2 cellular contexts compared by ENCODE assay signal in the genomic region with DNA sequence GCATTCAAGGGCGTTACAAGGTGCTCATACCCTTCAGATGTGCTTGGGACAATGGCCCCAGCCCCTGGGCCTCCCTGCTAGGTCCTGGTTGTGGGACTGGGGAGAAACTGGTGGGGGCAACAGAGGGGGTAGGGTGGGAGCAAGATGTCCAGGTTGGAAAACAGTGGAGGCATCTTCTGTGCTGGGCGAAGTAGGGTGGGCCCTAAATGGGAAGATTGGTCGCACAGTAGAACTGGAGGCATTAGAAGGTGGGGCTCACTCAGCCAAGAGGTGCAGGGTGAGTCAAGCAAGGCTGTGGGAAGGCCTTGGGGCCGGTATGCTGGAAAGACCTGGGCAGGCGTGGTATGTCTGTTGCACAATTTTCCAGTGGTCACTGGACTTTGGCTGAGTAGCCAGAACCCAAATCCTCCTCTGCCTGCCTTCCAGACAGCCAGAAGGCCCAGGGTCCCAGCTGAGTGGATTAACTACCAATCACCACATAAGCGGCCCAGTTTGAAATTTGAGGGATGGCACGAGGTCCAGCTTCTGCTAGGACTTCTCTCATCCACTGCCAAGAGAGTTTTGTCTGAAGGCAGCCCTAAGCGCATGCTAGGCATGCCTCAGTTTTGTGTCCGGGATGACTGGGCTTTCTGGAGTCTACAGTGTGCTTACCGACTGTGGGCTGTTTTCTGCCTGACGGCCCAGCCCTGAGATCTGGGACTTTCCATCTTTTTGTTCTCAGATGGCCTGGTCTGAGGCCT.
A peak's percentile ranks its signal among the peaks of the same experiment; 100 is the strongest.
TF ChIP-seq lines count a peak whose summit lies in the region.

No MANE protein-coding gene starts in this region.

TF ChIP-seq in K562, 482 proteins besides CTCF, POLR2A, EP300 and RAD21 (continued from another document and continues in another):
- TF ChIP-seq, protein P1, sequence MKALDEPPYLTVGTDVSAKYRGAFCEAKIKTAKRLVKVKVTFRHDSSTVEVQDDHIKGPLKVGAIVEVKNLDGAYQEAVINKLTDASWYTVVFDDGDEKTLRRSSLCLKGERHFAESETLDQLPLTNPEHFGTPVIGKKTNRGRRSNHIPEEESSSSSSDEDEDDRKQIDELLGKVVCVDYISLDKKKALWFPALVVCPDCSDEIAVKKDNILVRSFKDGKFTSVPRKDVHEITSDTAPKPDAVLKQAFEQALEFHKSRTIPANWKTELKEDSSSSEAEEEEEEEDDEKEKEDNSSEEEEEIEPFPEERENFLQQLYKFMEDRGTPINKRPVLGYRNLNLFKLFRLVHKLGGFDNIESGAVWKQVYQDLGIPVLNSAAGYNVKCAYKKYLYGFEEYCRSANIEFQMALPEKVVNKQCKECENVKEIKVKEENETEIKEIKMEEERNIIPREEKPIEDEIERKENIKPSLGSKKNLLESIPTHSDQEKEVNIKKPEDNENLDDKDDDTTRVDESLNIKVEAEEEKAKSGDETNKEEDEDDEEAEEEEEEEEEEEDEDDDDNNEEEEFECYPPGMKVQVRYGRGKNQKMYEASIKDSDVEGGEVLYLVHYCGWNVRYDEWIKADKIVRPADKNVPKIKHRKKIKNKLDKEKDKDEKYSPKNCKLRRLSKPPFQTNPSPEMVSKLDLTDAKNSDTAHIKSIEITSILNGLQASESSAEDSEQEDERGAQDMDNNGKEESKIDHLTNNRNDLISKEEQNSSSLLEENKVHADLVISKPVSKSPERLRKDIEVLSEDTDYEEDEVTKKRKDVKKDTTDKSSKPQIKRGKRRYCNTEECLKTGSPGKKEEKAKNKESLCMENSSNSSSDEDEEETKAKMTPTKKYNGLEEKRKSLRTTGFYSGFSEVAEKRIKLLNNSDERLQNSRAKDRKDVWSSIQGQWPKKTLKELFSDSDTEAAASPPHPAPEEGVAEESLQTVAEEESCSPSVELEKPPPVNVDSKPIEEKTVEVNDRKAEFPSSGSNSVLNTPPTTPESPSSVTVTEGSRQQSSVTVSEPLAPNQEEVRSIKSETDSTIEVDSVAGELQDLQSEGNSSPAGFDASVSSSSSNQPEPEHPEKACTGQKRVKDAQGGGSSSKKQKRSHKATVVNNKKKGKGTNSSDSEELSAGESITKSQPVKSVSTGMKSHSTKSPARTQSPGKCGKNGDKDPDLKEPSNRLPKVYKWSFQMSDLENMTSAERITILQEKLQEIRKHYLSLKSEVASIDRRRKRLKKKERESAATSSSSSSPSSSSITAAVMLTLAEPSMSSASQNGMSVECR (CRISPR knock-in tag; IDR thresholded peaks at IDR 0.05) = no peak
- TF ChIP-seq POLR2AphosphoS2 (IDR thresholded peaks at IDR 0.05; ENCODE audit: low read length) = no peak
- no peak for TF ChIP-seq ZNF764 (CRISPR knock-in tag; IDR thresholded peaks at IDR 0.05; ENCODE audit: low read depth)
- no peak for TF ChIP-seq SLC30A9 (CRISPR knock-in tag; IDR thresholded peaks at IDR 0.05)

TF ChIP-seq in HepG2, 621 proteins besides CTCF, POLR2A, EP300 and RAD21 (continued from another document and continues in another):
- TF ChIP-seq MYC (CRISPR knock-in tag; IDR thresholded peaks at IDR 0.05; ENCODE audit: borderline replicate concordance) = peak; percentile 20; the same call in 1 of the 2 replicates
- no peak for TF ChIP-seq ZNF460 (CRISPR knock-in tag; IDR thresholded peaks at IDR 0.05; ENCODE audit: borderline replicate concordance)
- no peak for TF ChIP-seq ZNF232 (CRISPR knock-in tag; IDR thresholded peaks at IDR 0.05; ENCODE audit: borderline replicate concordance)
- peak; percentile 97 for TF ChIP-seq CEBPB (IDR thresholded peaks at IDR 0.05; ENCODE audit: borderline replicate concordance, low read depth, low read length)
- TF ChIP-seq ZNF713 (CRISPR knock-in tag; IDR thresholded peaks at IDR 0.05) = no peak
- no peak for TF ChIP-seq ZNF17 (CRISPR knock-in tag; IDR thresholded peaks at IDR 0.05)
- no peak for TF ChIP-seq SOX13 (IDR thresholded peaks at IDR 0.05)
- peak in 1 of 2 experiments; percentile 54; a peak in 2 of 4 replicates for TF ChIP-seq SOX13 (CRISPR knock-in tag; conservative IDR thresholded peaks at IDR 0.05 in 1 of 2, IDR thresholded peaks at IDR 0.05 in 1 of 2)
- TF ChIP-seq ZNF772 (CRISPR knock-in tag; IDR thresholded peaks at IDR 0.05) = no peak
- no peak for TF ChIP-seq ZNF207 (IDR thresholded peaks at IDR 0.05; ENCODE audit: borderline replicate concordance)
- no peak for TF ChIP-seq PPARG (CRISPR knock-in tag; conservative IDR thresholded peaks at IDR 0.05)
- TF ChIP-seq ZFP1 (CRISPR knock-in tag; IDR thresholded peaks at IDR 0.05) = no peak
- TF ChIP-seq ZFY (CRISPR knock-in tag; IDR thresholded peaks at IDR 0.05) = peak; percentile 18; the same call in 1 of the 2 replicates
- no peak for TF ChIP-seq RORA (CRISPR knock-in tag; IDR thresholded peaks at IDR 0.05)
- TF ChIP-seq TBL1XR1 (IDR thresholded peaks at IDR 0.05; ENCODE audit: borderline replicate concordance, low read length, partially characterized antibody) = no peak
- no peak for TF ChIP-seq MBNL3 (CRISPR knock-in tag; conservative IDR thresholded peaks at IDR 0.05)
- TF ChIP-seq, protein P2, sequence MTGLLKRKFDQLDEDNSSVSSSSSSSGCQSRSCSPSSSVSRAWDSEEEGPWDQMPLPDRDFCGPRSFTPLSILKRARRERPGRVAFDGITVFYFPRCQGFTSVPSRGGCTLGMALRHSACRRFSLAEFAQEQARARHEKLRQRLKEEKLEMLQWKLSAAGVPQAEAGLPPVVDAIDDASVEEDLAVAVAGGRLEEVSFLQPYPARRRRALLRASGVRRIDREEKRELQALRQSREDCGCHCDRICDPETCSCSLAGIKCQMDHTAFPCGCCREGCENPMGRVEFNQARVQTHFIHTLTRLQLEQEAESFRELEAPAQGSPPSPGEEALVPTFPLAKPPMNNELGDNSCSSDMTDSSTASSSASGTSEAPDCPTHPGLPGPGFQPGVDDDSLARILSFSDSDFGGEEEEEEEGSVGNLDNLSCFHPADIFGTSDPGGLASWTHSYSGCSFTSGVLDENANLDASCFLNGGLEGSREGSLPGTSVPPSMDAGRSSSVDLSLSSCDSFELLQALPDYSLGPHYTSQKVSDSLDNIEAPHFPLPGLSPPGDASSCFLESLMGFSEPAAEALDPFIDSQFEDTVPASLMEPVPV (CRISPR knock-in tag; IDR thresholded peaks at IDR 0.05) = no peak
- TF ChIP-seq SUZ12 (IDR thresholded peaks at IDR 0.05; ENCODE audit: low read depth, low read length) = no peak
- TF ChIP-seq ZNF546 (CRISPR knock-in tag; conservative IDR thresholded peaks at IDR 0.05) = no peak
- TF ChIP-seq IKZF4 (CRISPR knock-in tag; IDR thresholded peaks at IDR 0.05; ENCODE audit: borderline replicate concordance, low read depth, not compliant biosample characterization) = no peak
- no peak for TF ChIP-seq ZNF256 (CRISPR knock-in tag; conservative IDR thresholded peaks at IDR 0.05)
- TF ChIP-seq FOXA3 (CRISPR knock-in tag; IDR thresholded peaks at IDR 0.05) = no peak
- TF ChIP-seq, protein P3, sequence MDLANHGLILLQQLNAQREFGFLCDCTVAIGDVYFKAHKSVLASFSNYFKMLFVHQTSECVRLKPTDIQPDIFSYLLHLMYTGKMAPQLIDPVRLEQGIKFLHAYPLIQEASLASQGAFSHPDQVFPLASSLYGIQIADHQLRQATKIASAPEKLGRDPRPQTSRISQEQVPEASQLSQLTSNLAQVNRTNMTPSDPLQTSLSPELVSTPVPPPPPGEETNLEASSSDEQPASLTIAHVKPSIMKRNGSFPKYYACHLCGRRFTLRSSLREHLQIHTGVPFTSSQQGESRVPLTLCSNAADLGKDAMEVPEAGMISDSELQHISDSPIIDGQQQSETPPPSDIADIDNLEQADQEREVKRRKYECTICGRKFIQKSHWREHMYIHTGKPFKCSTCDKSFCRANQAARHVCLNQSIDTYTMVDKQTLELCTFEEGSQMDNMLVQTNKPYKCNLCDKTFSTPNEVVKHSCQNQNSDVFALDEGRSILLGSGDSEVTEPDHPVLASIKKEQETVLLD (CRISPR knock-in tag; IDR thresholded peaks at IDR 0.05; ENCODE audit: low read depth) = no peak
- peak; percentile 87 for TF ChIP-seq HNF4A (CRISPR knock-in tag; IDR thresholded peaks at IDR 0.05)
- peak; percentile 63 for TF ChIP-seq GATAD2A (CRISPR knock-in tag; IDR thresholded peaks at IDR 0.05)
- no peak for TF ChIP-seq DNMT1 (CRISPR knock-in tag; IDR thresholded peaks at IDR 0.05)
- no peak for TF ChIP-seq ZBTB21 (CRISPR knock-in tag; IDR thresholded peaks at IDR 0.05)
- TF ChIP-seq ZSCAN25 (CRISPR knock-in tag; IDR thresholded peaks at IDR 0.05) = no peak
- TF ChIP-seq, protein P4, sequence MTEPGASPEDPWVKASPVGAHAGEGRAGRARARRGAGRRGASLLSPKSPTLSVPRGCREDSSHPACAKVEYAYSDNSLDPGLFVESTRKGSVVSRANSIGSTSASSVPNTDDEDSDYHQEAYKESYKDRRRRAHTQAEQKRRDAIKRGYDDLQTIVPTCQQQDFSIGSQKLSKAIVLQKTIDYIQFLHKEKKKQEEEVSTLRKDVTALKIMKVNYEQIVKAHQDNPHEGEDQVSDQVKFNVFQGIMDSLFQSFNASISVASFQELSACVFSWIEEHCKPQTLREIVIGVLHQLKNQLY (CRISPR knock-in tag; IDR thresholded peaks at IDR 0.05) = no peak
- TF ChIP-seq, protein P5, sequence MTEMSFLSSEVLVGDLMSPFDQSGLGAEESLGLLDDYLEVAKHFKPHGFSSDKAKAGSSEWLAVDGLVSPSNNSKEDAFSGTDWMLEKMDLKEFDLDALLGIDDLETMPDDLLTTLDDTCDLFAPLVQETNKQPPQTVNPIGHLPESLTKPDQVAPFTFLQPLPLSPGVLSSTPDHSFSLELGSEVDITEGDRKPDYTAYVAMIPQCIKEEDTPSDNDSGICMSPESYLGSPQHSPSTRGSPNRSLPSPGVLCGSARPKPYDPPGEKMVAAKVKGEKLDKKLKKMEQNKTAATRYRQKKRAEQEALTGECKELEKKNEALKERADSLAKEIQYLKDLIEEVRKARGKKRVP (CRISPR knock-in tag; IDR thresholded peaks at IDR 0.05) = no peak
- TF ChIP-seq TCF7 (IDR thresholded peaks at IDR 0.05; ENCODE audit: low read depth) = no peak
- TF ChIP-seq, protein P6, sequence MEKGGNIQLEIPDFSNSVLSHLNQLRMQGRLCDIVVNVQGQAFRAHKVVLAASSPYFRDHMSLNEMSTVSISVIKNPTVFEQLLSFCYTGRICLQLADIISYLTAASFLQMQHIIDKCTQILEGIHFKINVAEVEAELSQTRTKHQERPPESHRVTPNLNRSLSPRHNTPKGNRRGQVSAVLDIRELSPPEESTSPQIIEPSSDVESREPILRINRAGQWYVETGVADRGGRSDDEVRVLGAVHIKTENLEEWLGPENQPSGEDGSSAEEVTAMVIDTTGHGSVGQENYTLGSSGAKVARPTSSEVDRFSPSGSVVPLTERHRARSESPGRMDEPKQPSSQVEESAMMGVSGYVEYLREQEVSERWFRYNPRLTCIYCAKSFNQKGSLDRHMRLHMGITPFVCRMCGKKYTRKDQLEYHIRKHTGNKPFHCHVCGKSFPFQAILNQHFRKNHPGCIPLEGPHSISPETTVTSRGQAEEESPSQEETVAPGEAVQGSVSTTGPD (CRISPR knock-in tag; IDR thresholded peaks at IDR 0.05) = no peak
- TF ChIP-seq, protein P7, sequence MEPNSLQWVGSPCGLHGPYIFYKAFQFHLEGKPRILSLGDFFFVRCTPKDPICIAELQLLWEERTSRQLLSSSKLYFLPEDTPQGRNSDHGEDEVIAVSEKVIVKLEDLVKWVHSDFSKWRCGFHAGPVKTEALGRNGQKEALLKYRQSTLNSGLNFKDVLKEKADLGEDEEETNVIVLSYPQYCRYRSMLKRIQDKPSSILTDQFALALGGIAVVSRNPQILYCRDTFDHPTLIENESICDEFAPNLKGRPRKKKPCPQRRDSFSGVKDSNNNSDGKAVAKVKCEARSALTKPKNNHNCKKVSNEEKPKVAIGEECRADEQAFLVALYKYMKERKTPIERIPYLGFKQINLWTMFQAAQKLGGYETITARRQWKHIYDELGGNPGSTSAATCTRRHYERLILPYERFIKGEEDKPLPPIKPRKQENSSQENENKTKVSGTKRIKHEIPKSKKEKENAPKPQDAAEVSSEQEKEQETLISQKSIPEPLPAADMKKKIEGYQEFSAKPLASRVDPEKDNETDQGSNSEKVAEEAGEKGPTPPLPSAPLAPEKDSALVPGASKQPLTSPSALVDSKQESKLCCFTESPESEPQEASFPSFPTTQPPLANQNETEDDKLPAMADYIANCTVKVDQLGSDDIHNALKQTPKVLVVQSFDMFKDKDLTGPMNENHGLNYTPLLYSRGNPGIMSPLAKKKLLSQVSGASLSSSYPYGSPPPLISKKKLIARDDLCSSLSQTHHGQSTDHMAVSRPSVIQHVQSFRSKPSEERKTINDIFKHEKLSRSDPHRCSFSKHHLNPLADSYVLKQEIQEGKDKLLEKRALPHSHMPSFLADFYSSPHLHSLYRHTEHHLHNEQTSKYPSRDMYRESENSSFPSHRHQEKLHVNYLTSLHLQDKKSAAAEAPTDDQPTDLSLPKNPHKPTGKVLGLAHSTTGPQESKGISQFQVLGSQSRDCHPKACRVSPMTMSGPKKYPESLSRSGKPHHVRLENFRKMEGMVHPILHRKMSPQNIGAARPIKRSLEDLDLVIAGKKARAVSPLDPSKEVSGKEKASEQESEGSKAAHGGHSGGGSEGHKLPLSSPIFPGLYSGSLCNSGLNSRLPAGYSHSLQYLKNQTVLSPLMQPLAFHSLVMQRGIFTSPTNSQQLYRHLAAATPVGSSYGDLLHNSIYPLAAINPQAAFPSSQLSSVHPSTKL (CRISPR knock-in tag; IDR thresholded peaks at IDR 0.05) = peak; percentile 71
- no peak for TF ChIP-seq SP2 (CRISPR knock-in tag; IDR thresholded peaks at IDR 0.05)
- TF ChIP-seq NCOR1 (IDR thresholded peaks at IDR 0.05; ENCODE audit: borderline replicate concordance, low read length) = peak; percentile 28; the same call in 1 of the 2 replicates
- TF ChIP-seq, protein P8, sequence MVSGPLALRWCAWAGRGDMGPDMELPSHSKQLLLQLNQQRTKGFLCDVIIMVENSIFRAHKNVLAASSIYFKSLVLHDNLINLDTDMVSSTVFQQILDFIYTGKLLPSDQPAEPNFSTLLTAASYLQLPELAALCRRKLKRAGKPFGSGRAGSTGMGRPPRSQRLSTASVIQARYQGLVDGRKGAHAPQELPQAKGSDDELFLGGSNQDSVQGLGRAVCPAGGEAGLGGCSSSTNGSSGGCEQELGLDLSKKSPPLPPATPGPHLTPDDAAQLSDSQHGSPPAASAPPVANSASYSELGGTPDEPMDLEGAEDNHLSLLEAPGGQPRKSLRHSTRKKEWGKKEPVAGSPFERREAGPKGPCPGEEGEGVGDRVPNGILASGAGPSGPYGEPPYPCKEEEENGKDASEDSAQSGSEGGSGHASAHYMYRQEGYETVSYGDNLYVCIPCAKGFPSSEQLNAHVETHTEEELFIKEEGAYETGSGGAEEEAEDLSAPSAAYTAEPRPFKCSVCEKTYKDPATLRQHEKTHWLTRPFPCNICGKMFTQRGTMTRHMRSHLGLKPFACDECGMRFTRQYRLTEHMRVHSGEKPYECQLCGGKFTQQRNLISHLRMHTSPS (CRISPR knock-in tag; IDR thresholded peaks at IDR 0.05; ENCODE audit: low read depth) = no peak
- peak; percentile 93 for TF ChIP-seq CEBPG (CRISPR knock-in tag; IDR thresholded peaks at IDR 0.05)
- TF ChIP-seq HDAC1 (CRISPR knock-in tag; IDR thresholded peaks at IDR 0.05) = 0 out of 2 replicates have a peak, but pooled peaks have one; percentile 23
- TF ChIP-seq LCORL (IDR thresholded peaks at IDR 0.05) = peak; percentile 30; the same call in 1 of the 2 replicates
- peak; percentile 96 for TF ChIP-seq LCORL (CRISPR knock-in tag; IDR thresholded peaks at IDR 0.05)
- peak; percentile 96 for TF ChIP-seq TEAD3 (CRISPR knock-in tag; optimal IDR thresholded peaks at IDR 0.05; ENCODE audit: borderline replicate concordance)
- no peak for TF ChIP-seq DNMT3B (CRISPR knock-in tag; conservative IDR thresholded peaks at IDR 0.05)
